Comparison of ENCODE assay signal across 28 cellular contexts in genomic region chr1:3338725-3339070, GRCh38.
DNase-seq lines count a peak whose midpoint lies in the region; ATAC-seq and TF ChIP-seq lines count a peak whose summit lies in the region.
"Had no signal": no experiment of that assay in that cellular context is flagged by ENCODE, and none has a peak within 500 bp of the region (broad histone marks: within the 10 kb centered on the region; RNA-seq: fewer than 3 reads in every experiment).

No MANE protein-coding gene starts in this region.

- POLR2A ChIA-PET in OCI-LY7 (lab: Charles Lee), result no interaction called here

- ATAC-seq in left ventricle myocardium superior (peak; percentile 9), thoracic aorta (ENCODE audit: insufficient number of reproducible peaks, low FRiP score, low read depth) (no peak)
- ATAC-seq: A549, GM12878, GM23338, PC-3 had no signal

- H3K9me3 ChIP-seq in BLaER1 (peaks cover 29% of the 10 kb centered on the region), thoracic aorta (no peaks in the 10 kb centered on the region), OCI-LY7 (ENCODE audit: low read length) (no peaks in the 10 kb centered on the region)
- H3K9me3 ChIP-seq: A549 had no signal

- no peak overlapping the region for H3K27ac ChIP-seq in BLaER1
- H3K27ac ChIP-seq in C4-2B, result peak overlapping the region; percentile 37
- H3K27ac ChIP-seq in thoracic aorta, result peak overlapping the region; percentile 64 to 67
- no peak overlapping the region for H3K27ac ChIP-seq in OCI-LY7 (ENCODE audit: low read depth, low read length, poor library complexity, severe bottlenecking)
- H3K27ac ChIP-seq: A549 had no signal

- TF ChIP-seq CTCF in C4-2B (conservative IDR thresholded peaks at IDR 0.05) (no peak), thoracic aorta (IDR thresholded peaks at IDR 0.05) (no peak), OCI-LY7 (conservative IDR thresholded peaks at IDR 0.05; ENCODE audit: low read length) (no peak)

- no peaks in the 10 kb centered on the region for H3K27me3 Mint-ChIP-seq in activated T-helper 1 cell treated with anti-CD3 and anti-CD28 coated beads, Interleukin-12 subunit alpha, Interleukin-12 subunit beta, Interleukin-2, Interleukin-4 antibody, amounts not matched to agents 30 ng/mL and 10 ng/mL and 1 ng/mL, durations not matched to agents 14 hours and 24 hours and 36 hours (ENCODE audit: insufficient read depth)

- no peaks in the 10 kb centered on the region for H3K9me2 ChIP-seq in OCI-LY7 (ENCODE audit: insufficient read depth, low read length)

- H3K9ac ChIP-seq in BLaER1, result no peak overlapping the region

- no peaks in the 10 kb centered on the region for H3K4me1 Mint-ChIP-seq in activated T-helper 1 cell treated with anti-CD3 and anti-CD28 coated beads, Interleukin-12 subunit alpha, Interleukin-12 subunit beta, Interleukin-2, Interleukin-4 antibody, amounts not matched to agents 30 ng/mL and 10 ng/mL and 1 ng/mL, durations not matched to agents 14 hours and 24 hours and 36 hours (ENCODE audit: low read depth)
- H3K4me1 Mint-ChIP-seq: CD14-positive monocyte; CD8-positive, alpha-beta memory T cell; GM23338 had no signal

- H3K27ac Mint-ChIP-seq in activated T-helper 1 cell treated with anti-CD3 and anti-CD28 coated beads, Interleukin-12 subunit alpha, Interleukin-12 subunit beta, Interleukin-2, Interleukin-4 antibody, amounts not matched to agents 30 ng/mL and 10 ng/mL and 1 ng/mL, durations not matched to agents 14 hours and 24 hours and 36 hours, result no peak overlapping the region
- H3K27ac Mint-ChIP-seq: CD14-positive monocyte, GM23338 had no signal

- intact Hi-C loops in left ventricle myocardium superior (cut with micrococcal nuclease), result no loop called here
- intact Hi-C loops in OCI-LY7 (cut with micrococcal nuclease; ENCODE audit: unreplicated experiment), result no loop called here
- intact Hi-C loops in activated T-helper 1 cell treated with anti-CD3 and anti-CD28 coated beads, Interleukin-12 subunit alpha, Interleukin-12 subunit beta, Interleukin-2, Interleukin-4 antibody, amounts not matched to agents 30 ng/mL and 10 ng/mL and 1 ng/mL, durations not matched to agents 14 hours and 24 hours and 36 hours (cut with micrococcal nuclease), result no loop called here

- H3K4me1 ChIP-seq in BLaER1 (peaks cover 29% of the 10 kb centered on the region), thoracic aorta (ENCODE audit: control insufficient read depth in 1 of 2, low read depth in 2 of 2) (peaks cover 33 to 65% of the 10 kb centered on the region in 2 donors), OCI-LY7 (ENCODE audit: insufficient read depth, low read length, poor library complexity, severe bottlenecking) (no peaks in the 10 kb centered on the region)
- H3K4me1 ChIP-seq: A549 had no signal

- H3K36me3 Mint-ChIP-seq in activated T-helper 1 cell treated with anti-CD3 and anti-CD28 coated beads, Interleukin-12 subunit alpha, Interleukin-12 subunit beta, Interleukin-2, Interleukin-4 antibody, amounts not matched to agents 30 ng/mL and 10 ng/mL and 1 ng/mL, durations not matched to agents 14 hours and 24 hours and 36 hours (ENCODE audit: low read depth), result no peaks in the 10 kb centered on the region
- H3K36me3 Mint-ChIP-seq: CD14-positive monocyte; CD8-positive, alpha-beta memory T cell had no signal

- H3K9me3 Mint-ChIP-seq in activated T-helper 1 cell treated with anti-CD3 and anti-CD28 coated beads, Interleukin-12 subunit alpha, Interleukin-12 subunit beta, Interleukin-2, Interleukin-4 antibody, amounts not matched to agents 30 ng/mL and 10 ng/mL and 1 ng/mL, durations not matched to agents 14 hours and 24 hours and 36 hours, result peaks cover 7% of the 10 kb centered on the region

- H3K4me3 ChIP-seq in BLaER1 (no peak overlapping the region), thoracic aorta (peak overlapping the region; percentile 5), OCI-LY7 (ENCODE audit: low read depth, low read length, poor library complexity, severe bottlenecking) (no peak overlapping the region)
- H3K4me3 ChIP-seq: A549, GM12878, GM23338 had no signal

- no peaks in the 10 kb centered on the region for H3K36me3 ChIP-seq in BLaER1
- no peaks in the 10 kb centered on the region for H3K36me3 ChIP-seq in thoracic aorta
- H3K36me3 ChIP-seq in OCI-LY7 (ENCODE audit: insufficient read depth, low read length), result no peaks in the 10 kb centered on the region

- no TSS peak for BruUV-seq in OCI-LY7 (replicated peaks; lab: Mats Ljungman, UMichigan)

- no peaks in the 10 kb centered on the region for H3K79me2 ChIP-seq in OCI-LY7 (ENCODE audit: insufficient read depth, low read depth, low read length)

- H4K20me1 ChIP-seq in BLaER1 (0 out of 2 replicates have a peak, but pooled peaks cover 4% of the 10 kb centered on the region), OCI-LY7 (ENCODE audit: insufficient read depth, low read length) (no peaks in the 10 kb centered on the region)

- H3K27me3 ChIP-seq in BLaER1 (no peaks in the 10 kb centered on the region), thoracic aorta (replicated peaks; ENCODE audit: insufficient read depth) (no peaks in the 10 kb centered on the region)

- CTCF ChIA-PET in OCI-LY7 (lab: Charles Lee; ENCODE audit: unreplicated experiment), result no interaction called here

- H3K4me2 ChIP-seq in BLaER1 (peak overlapping the region; percentile 72), OCI-LY7 (ENCODE audit: low read length) (no peak overlapping the region)
- H3K4me2 ChIP-seq: A549, GM23338 had no signal

- no peak overlapping the region for H2AFZ ChIP-seq in OCI-LY7 (ENCODE audit: low read length)
- H2AFZ ChIP-seq: GM23338 had no signal

- no peak overlapping the region for H3K4me3 Mint-ChIP-seq in activated T-helper 1 cell treated with anti-CD3 and anti-CD28 coated beads, Interleukin-12 subunit alpha, Interleukin-12 subunit beta, Interleukin-2, Interleukin-4 antibody, amounts not matched to agents 30 ng/mL and 10 ng/mL and 1 ng/mL, durations not matched to agents 14 hours and 24 hours and 36 hours
- H3K4me3 Mint-ChIP-seq: CD14-positive monocyte; CD8-positive, alpha-beta memory T cell; GM23338; H9 had no signal

- DNase-seq in left ventricle myocardium superior, result no peak
- no peak for DNase-seq in thoracic aorta (ENCODE audit: low spot score)
- DNase-seq in NCI-H2227 (lab: John Stamatoyannopoulos, UW; ENCODE audit: unreplicated experiment), result no peak
- DNase-seq in OCI-LY7 (ENCODE audit: low spot score), result no peak
- DNase-seq in activated T-helper 1 cell treated with anti-CD3 and anti-CD28 coated beads, Interleukin-12 subunit alpha, Interleukin-12 subunit beta, Interleukin-2, Interleukin-4 antibody, amounts not matched to agents 30 ng/mL and 10 ng/mL and 1 ng/mL, durations not matched to agents 14 hours and 24 hours and 36 hours (ENCODE audit: low spot score), result no peak
- DNase-seq: AML-193; CD8-positive, alpha-beta memory T cell; DMS 273 treated with DMSO at 0.1 percent for 48 hours; DMS79; EL; GDM1; H9; Karpas-422; NCI-H1092 treated with DMSO at 0.1 percent for 48 hours; NCI-H1436; NCI-H187; NCI-H2081 treated with DMSO at 0.1 percent for 48 hours; NCI-H2171 treated with DMSO at 0.1 percent for 48 hours; NCI-H524; NCI-H748 treated with DMSO at 0.1 percent for 48 hours; PC-3; SHP77 had no signal

Comparison
In these comparisons a context has a peak if more than half of its experiments do, and no peak if none do; other contexts are left out.
1. H3K27ac ChIP-seq: peak in C4-2B (single experiment) and thoracic aorta (2 of 2); none in BLaER1 (single experiment) and OCI-LY7 (single experiment).